In the genomic region with DNA sequence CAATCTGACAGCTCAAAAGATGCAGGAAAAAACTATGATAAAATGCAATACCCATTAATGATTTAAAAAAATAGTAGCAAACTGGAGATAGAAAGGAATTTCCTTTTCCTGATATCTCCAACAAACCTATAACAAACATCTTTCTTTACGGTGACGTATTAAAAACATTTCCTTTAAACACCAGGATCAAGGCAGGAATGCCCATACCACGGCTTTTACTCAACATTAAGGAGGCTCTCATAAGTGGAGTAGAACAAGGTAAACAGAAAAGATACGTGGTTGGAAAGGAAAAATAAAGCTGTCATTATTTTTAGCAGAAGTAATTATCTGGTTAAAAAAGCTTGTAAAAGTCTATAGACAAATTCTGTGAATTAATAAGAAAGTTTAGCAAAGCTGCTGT, we compare ENCODE assay signal across 18 cellular contexts.
DNase-seq lines count a peak whose midpoint lies in the region; ATAC-seq, FAIRE-seq and TF ChIP-seq lines count a peak whose summit lies in the region.
"Had no signal": no experiment of that assay in that cellular context is flagged by ENCODE, and none has a peak within 500 bp of the region (broad histone marks: within the 10 kb centered on the region; RNA-seq: fewer than 3 reads in every experiment).

No MANE protein-coding gene starts in this region.

- peak overlapping the region; percentile 25 for H3K4me2 ChIP-seq in smooth muscle cell
- H3K4me2 ChIP-seq: KMS-11 had no signal

- no peak overlapping the region for H2AFZ ChIP-seq in smooth muscle cell (ENCODE audit: low read depth)

- H4K20me1 ChIP-seq in smooth muscle cell (ENCODE audit: low read depth) = no peaks in the 10 kb centered on the region

- H3K9me3 ChIP-seq in smooth muscle cell (replicated peaks; ENCODE audit: low read depth) = no peaks in the 10 kb centered on the region

- no peaks in the 10 kb centered on the region for H3K79me2 ChIP-seq in smooth muscle cell (ENCODE audit: low read depth)

- H3K27ac ChIP-seq in smooth muscle cell (ENCODE audit: low read depth) = peak overlapping the region; percentile 86
- H3K27ac ChIP-seq: KMS-11 had no signal

- no peak for ATAC-seq in HG03432 (IDR thresholded peaks at IDR 0.05; ENCODE audit: unreplicated experiment)
- no peak for ATAC-seq in GM18502 (IDR thresholded peaks at IDR 0.05; ENCODE audit: poor library complexity, unreplicated experiment)

- no peaks in the 10 kb centered on the region for H3F3A ChIP-seq in smooth muscle cell (ENCODE audit: low read depth)

- peaks cover under 1% of the 10 kb centered on the region for H3K4me1 ChIP-seq in smooth muscle cell (ENCODE audit: low read depth)
- H3K4me1 ChIP-seq: BE2C had no signal

- H3K36me3 ChIP-seq in smooth muscle cell (ENCODE audit: low read depth) = no peaks in the 10 kb centered on the region
- H3K36me3 ChIP-seq: BE2C had no signal

- WGBS in smooth muscle cell (ENCODE audit: low lambda C conversion rate) = 54% methylated on average over 4 of the region's 4 CpGs

- no peaks in the 10 kb centered on the region for H3K27me3 ChIP-seq in smooth muscle cell (ENCODE audit: low read depth)
- H3K27me3 ChIP-seq: BE2C had no signal

- DNase-seq in GM19239 (ENCODE audit: insufficient read length, low spot score) (no peak), amniotic epithelial cell (ENCODE audit: low read depth) (peak; percentile 83), iris pigment epithelial cell (ENCODE audit: low read depth) (peak; percentile 37), smooth muscle cell (lab: John Stamatoyannopoulos, UW; ENCODE audit: unreplicated experiment) (no peak), SW 1271 (lab: John Stamatoyannopoulos, UW) (no peak)
- DNase-seq: ACHN; BE2C; C1 segment of cervical spinal cord; CD4-positive, CD25-positive, alpha-beta regulatory T cell; CD8-positive, alpha-beta memory T cell; COR-L47; H9 had no signal

- TF ChIP-seq CTCF in smooth muscle cell (IDR thresholded peaks at IDR 0.05; ENCODE audit: borderline replicate concordance, insufficient read depth, poor library complexity, severe bottlenecking) = no peak

- H3K9ac ChIP-seq in smooth muscle cell (ENCODE audit: low read depth) = no peak overlapping the region
- H3K9ac ChIP-seq: KMS-11 had no signal

- FAIRE-seq in GM19239 (lab: Jason Lieb, UNC) = peak; percentile 53
- FAIRE-seq: D721Med, G401.6, H1 had no signal

- no peak overlapping the region for H3K4me3 ChIP-seq in smooth muscle cell

Comparison
In these comparisons a context has a peak if more than half of its experiments do, and no peak if none do; other contexts are left out.
1. DNase-seq: peak in amniotic epithelial cell (single experiment) and iris pigment epithelial cell (single experiment); none in GM19239 (single experiment), smooth muscle cell (single experiment) and SW 1271 (0 of 2).